Comparison of ENCODE assay signal across 8 cellular contexts in the genomic region with DNA sequence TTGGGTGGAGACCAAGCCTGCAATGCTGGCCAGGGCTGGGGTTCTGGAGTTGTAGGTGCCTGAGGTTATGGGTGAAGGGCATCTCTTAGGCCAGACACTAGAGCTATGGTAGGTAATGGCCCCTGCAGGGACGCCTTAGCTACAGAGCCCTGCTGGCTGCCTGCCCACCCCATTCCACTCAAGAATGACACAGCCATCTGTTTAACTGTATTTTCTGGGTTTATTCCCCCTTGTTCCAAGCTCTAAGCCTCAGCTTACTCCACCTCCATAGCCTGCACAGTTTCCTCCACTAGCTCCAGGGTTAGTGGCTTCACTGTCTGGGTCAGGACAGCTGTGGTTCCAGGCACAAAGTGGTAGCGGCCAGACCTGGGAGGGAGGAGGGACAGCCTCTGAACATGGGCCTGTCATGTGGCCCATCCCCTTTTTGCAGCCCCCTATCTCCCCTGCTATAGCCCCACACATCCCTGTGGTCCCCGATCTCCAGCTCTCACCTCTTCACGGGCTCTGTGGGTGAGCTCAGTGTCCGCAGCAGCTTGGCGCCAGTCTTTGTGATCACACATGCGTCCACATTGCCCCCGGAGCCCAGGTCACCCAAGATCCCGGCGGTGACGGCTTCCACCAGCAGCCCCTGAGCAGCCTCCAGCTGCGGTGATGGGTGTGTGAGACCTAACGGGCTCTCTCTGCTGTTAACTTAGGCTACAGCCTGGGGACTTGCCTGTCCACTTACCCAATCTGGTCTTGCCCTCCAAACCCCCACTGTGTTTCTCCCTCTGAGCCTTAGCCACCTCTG. TPM values are rescaled to one million over a fixed set of nuclear protein-coding genes. Genes with fewer than 3 reads are reported as not detected.
DNase-seq lines count a peak whose midpoint lies in the region; ATAC-seq and TF ChIP-seq lines count a peak whose summit lies in the region.

No MANE protein-coding gene starts in this region.

- TF ChIP-seq CTCF in BJ (IDR thresholded peaks at IDR 0.05; ENCODE audit: insufficient read depth, low read depth, low read length) (no peak), choroid plexus epithelial cell (conservative IDR thresholded peaks at IDR 0.05; ENCODE audit: low read depth, low read length) (no peak)

- H3K36me3 ChIP-seq in BJ (ENCODE audit: control insufficient read depth, insufficient read depth, low read length), result peaks cover 10% of the 10 kb centered on the region

- no peaks in the 10 kb centered on the region for H3K27me3 Mint-ChIP-seq in IgD-negative memory B cell
- no peaks in the 10 kb centered on the region for H3K27me3 Mint-ChIP-seq in naive B cell

- H3K9me3 Mint-ChIP-seq in IgD-negative memory B cell, result no peaks in the 10 kb centered on the region
- no peaks in the 10 kb centered on the region for H3K9me3 Mint-ChIP-seq in naive B cell

- ATAC-seq in naive B cell (ENCODE audit: low read depth in 2 of 2), result no peak
- ATAC-seq in HG03039 (IDR thresholded peaks at IDR 0.05; ENCODE audit: unreplicated experiment), result no peak

- H3K4me3 Mint-ChIP-seq in IgD-negative memory B cell (peak overlapping the region in 1 of 4 donors; percentile 100), naive B cell (peak overlapping the region in 5 of 8 donors; percentile 3 to 99 (median 71))

- H3K4me1 Mint-ChIP-seq in IgD-negative memory B cell, result peaks cover 7 to 17% (median 14%) of the 10 kb centered on the region in 3 donors
- peaks cover 25 to 29% (median 29%) of the 10 kb centered on the region in 3 donors for H3K4me1 Mint-ChIP-seq in naive B cell

- DNase-seq in BJ (ENCODE audit: low read depth) (no peak), choroid plexus epithelial cell (ENCODE audit: low read depth) (peak; percentile 26), naive B cell (no peak), NCI-H510A (lab: John Stamatoyannopoulos, UW) (no peak), NCI-H226 (no peak), NCI-H1930 (lab: John Stamatoyannopoulos, UW) (no peak)

- POLR2A ChIA-PET in BJ (lab: Charles Lee), result no interaction called here

- H3K4me3 ChIP-seq in BJ (ENCODE audit: low read depth, low read length) (peak overlapping the region; percentile 84), choroid plexus epithelial cell (ENCODE audit: low read depth, low read length) (peak overlapping the region; percentile 100)

- H3K27ac Mint-ChIP-seq in IgD-negative memory B cell, result peak overlapping the region in 2 of 3 donors; percentile 63 to 99
- H3K27ac Mint-ChIP-seq in naive B cell, result peak overlapping the region in 5 of 6 donors; percentile 47 to 99 (median 97)

- H3K36me3 Mint-ChIP-seq in IgD-negative memory B cell (peaks cover 6% of the 10 kb centered on the region), naive B cell (peaks cover 0 to 10% of the 10 kb centered on the region in 2 donors)

- CTCF ChIA-PET in BJ (lab: Yijun Ruan, JAX), result interaction anchor here (0.6 to 12.9 kb wide), 11 partner anchors 8 to 414 kb away, joined by 3 to 155 read pairs (median 7); partner anchors contain the start of gene NRN1L

- no peaks in the 10 kb centered on the region for H3K27me3 ChIP-seq in BJ (ENCODE audit: control insufficient read depth, insufficient read depth, low read length)

RNA-seq across cellular contexts. Expression of gene PSMB10, which starts 2.1 kb away (rescaled TPM):
- polyA plus RNA-seq in BJ (2011; rRNA removed), result 24.8 and 29.1 TPM in 2 replicates
- 10.4 and 15.5 TPM in 2 replicates for polyA minus RNA-seq in BJ (2011; rRNA and poly(A)+ RNA removed)
- polyA plus RNA-seq in IgD-negative memory B cell, result 510 TPM
- polyA plus RNA-seq in naive B cell (ENCODE audit: low read depth in 6 of 6), result 100 to 1,000 TPM; 398 to 770 (median 477) TPM

RNA-seq across cellular contexts. Expression of gene CTRL, which starts 2.8 kb away (rescaled TPM):
- 0.15 and 0.58 TPM in 2 replicates for polyA plus RNA-seq in BJ (2011; rRNA removed)
- polyA minus RNA-seq in BJ (2011; rRNA and poly(A)+ RNA removed), result not detected in 2 replicates
- polyA plus RNA-seq in IgD-negative memory B cell, result 2.1 TPM
- 1 to 10 TPM in 4 of 6 donors, under 1 TPM in 2; 0.65 to 3.2 (median 1.3) TPM for polyA plus RNA-seq in naive B cell (ENCODE audit: low read depth in 6 of 6)

RNA-seq across cellular contexts. Expression of gene LCAT, which starts 9.4 kb away (rescaled TPM):
- polyA plus RNA-seq in BJ (2011; rRNA removed) (7.9 and 13.6 TPM in 2 replicates), IgD-negative memory B cell (0.81 TPM), naive B cell (ENCODE audit: low read depth in 6 of 6) (1 to 10 TPM in 2 of 6 donors, under 1 TPM in 2, not detected in 2; 0.30 to 4.2 (median 0.93) TPM)
- polyA minus RNA-seq in BJ (2011; rRNA and poly(A)+ RNA removed), result 6.3 and 9.7 TPM in 2 replicates

RNA-seq across cellular contexts. Expression of gene SLC12A4, which starts 33.9 kb away (rescaled TPM):
- polyA plus RNA-seq in BJ (2011; rRNA removed) (64.4 and 115 TPM in 2 replicates), IgD-negative memory B cell (3.9 TPM), naive B cell (ENCODE audit: low read depth in 6 of 6) (1 to 10 TPM; 2.8 to 5.4 (median 3.7) TPM)
- 116 and 148 TPM in 2 replicates for polyA minus RNA-seq in BJ (2011; rRNA and poly(A)+ RNA removed)

RNA-seq across cellular contexts. Expression of gene PSKH1, which starts 41.4 kb away (rescaled TPM):
- 26.0 and 45.5 TPM in 2 replicates for polyA plus RNA-seq in BJ (2011; rRNA removed)
- 32.9 and 47.6 TPM in 2 replicates for polyA minus RNA-seq in BJ (2011; rRNA and poly(A)+ RNA removed)
- polyA plus RNA-seq in IgD-negative memory B cell, result 22.4 TPM
- 10 to 100 TPM; 14.2 to 24.4 (median 17.4) TPM for polyA plus RNA-seq in naive B cell (ENCODE audit: low read depth in 6 of 6)

Comparison
In these comparisons a context has a peak if more than half of its experiments do, and no peak if none do; other contexts are left out.
1. RNA of gene PSMB10, which starts 2.1 kb away (polyA plus RNA-seq): 510 TPM in IgD-negative memory B cell (single experiment) and 398 to 770 TPM in naive B cell; 24.8 to 29.1 TPM in BJ; every median in the first group is over 10 times any median in the second.